8 cellular contexts compared by ENCODE assay signal in the genomic region with DNA sequence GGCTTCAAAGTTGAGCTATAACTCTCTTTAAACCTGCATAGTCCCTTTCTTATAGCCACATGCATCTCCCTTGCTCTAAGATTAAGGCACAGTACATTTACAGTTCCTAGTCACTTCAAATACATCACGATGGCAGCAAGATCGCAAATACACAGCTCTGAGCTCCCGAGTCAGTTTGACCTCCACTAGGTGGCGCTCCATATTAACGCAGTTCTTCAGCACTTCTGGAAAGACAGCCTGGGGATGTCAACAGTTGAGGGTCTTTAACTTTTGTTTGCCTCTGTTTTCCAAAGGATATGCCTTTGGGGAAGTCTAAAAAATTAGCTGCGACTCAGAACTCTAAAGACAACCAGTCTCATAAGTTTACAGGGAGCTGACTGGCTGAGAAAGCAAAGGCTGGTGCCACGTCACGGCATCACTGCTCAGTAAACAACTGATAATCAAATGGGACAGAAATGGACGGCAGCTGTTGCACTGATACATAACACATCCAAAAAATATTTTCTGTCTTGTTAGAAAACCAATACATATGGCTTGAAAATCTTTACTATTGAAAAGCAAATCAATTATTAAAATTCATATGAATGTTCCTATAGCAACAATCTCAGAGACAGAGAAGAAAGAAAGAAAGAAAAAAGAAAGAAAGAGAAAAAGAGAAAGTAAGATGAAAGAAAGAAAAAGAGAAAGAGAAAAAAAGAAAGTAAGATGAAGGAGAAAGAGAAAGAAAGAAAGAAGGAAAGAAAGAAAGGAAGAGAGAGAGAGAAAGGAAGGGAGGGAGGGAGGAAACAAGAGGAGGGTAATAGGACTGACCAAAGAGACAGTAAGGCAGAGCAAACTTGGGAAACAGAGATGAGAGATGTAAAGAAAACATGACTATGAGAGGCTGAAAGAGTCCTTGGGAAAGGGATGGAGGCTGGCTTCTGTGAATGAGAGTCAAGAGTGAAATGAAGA.
DNase-seq lines count a peak whose midpoint lies in the region; ATAC-seq and TF ChIP-seq lines count a peak whose summit lies in the region.

No MANE protein-coding gene starts in this region.

- TF ChIP-seq EP300 in sigmoid colon (IDR thresholded peaks at IDR 0.05): no peak

- peak overlapping the region; percentile 29 for H3K4me3 ChIP-seq in adipocyte (ENCODE audit: low read length)
- no peak overlapping the region for H3K4me3 ChIP-seq in right atrium auricular region
- no peak overlapping the region for H3K4me3 ChIP-seq in sigmoid colon

- H3K36me3 ChIP-seq in adipocyte (ENCODE audit: control insufficient read depth, insufficient read depth, low read length, severe bottlenecking) (no peaks in the 10 kb centered on the region), right atrium auricular region (no peaks in the 10 kb centered on the region), sigmoid colon (no peaks in the 10 kb centered on the region)

- 12 to 22% methylated on average over 9 of the region's 9 CpGs for WGBS in sigmoid colon, 2 donors

- peak; percentile 87 for ATAC-seq in HG02759 (IDR thresholded peaks at IDR 0.05; ENCODE audit: unreplicated experiment)

- intact Hi-C loops in sigmoid colon (cut with DNase I): loop anchor here (5.0 kb wide), 3 partner anchors 456 to 1836 kb away; partner anchors contain the start of gene SORCS1

- TF ChIP-seq CTCF in AG09319 (IDR thresholded peaks at IDR 0.05; ENCODE audit: low read depth, low read length) (peak; percentile 83), GM12873 (IDR thresholded peaks at IDR 0.05; ENCODE audit: insufficient read depth, low read depth, low read length, missing control alignments) (peak; percentile 88), right atrium auricular region (IDR thresholded peaks at IDR 0.05) (peak; percentile 82), sigmoid colon (IDR thresholded peaks at IDR 0.05) (peak; percentile 25 to 73 (median 61))

- H3K27ac ChIP-seq in right atrium auricular region: no peak overlapping the region
- no peak overlapping the region for H3K27ac ChIP-seq in sigmoid colon

- H3K9ac ChIP-seq in adipocyte (ENCODE audit: low read length): no peak overlapping the region

- no peaks in the 10 kb centered on the region for H3K9me3 ChIP-seq in adipocyte (ENCODE audit: control insufficient read depth, low read length)
- H3K9me3 ChIP-seq in right atrium auricular region: no peaks in the 10 kb centered on the region
- H3K9me3 ChIP-seq in sigmoid colon: no peaks in the 10 kb centered on the region

- no peaks in the 10 kb centered on the region for H3K4me1 ChIP-seq in adipocyte (ENCODE audit: control insufficient read depth, insufficient read depth, low read length)
- H3K4me1 ChIP-seq in right atrium auricular region: no peaks in the 10 kb centered on the region
- peaks cover 0 to 3% (median 0%) of the 10 kb centered on the region in 4 donors for H3K4me1 ChIP-seq in sigmoid colon

- H3K27me3 ChIP-seq in adipocyte (replicated peaks; ENCODE audit: control insufficient read depth, insufficient read depth, low read length) (peaks cover 16% of the 10 kb centered on the region), right atrium auricular region (no peaks in the 10 kb centered on the region), sigmoid colon (no peaks in the 10 kb centered on the region)

- TF ChIP-seq POLR2A in sigmoid colon (IDR thresholded peaks at IDR 0.05): no peak

- peak; percentile 20 for DNase-seq in AG09319 (ENCODE audit: extremely low read depth, low read depth)
- peak; percentile 10 for DNase-seq in NCI-H1436 treated with DMSO at 0.1 percent for 48 hours (lab: John Stamatoyannopoulos, UW)
- peak; percentile 94 for DNase-seq in adipocyte (ENCODE audit: low read depth)
- DNase-seq in right atrium auricular region (ENCODE audit: low spot score): peak; percentile 75
- DNase-seq in sigmoid colon: peak; percentile 81
- DNase-seq in activated CD4-positive, CD25-positive, alpha-beta regulatory T cell (lab: John Stamatoyannopoulos, UW): no peak

Comparison
In these comparisons a context has a peak if more than half of its experiments do, and no peak if none do; other contexts are left out.
1. DNase-seq: peak in AG09319 (single experiment), NCI-H1436 treated with DMSO at 0.1 percent for 48 hours (single experiment), adipocyte (single experiment), right atrium auricular region (single experiment) and sigmoid colon (single experiment); none in activated CD4-positive, CD25-positive, alpha-beta regulatory T cell (0 of 4).
2. Peak in every context shown above with its lines, with median percentiles within 50 percentile points of each other: CTCF ChIP-seq.